ENCODE assay signal across 8 cellular contexts in genomic region chr7:158703679-158704523, GRCh38. TPM values are rescaled to one million over a fixed set of nuclear protein-coding genes. Genes with fewer than 3 reads are reported as not detected.
A peak's percentile ranks its signal among the peaks of the same experiment; 100 is the strongest.
DNase-seq lines count a peak whose midpoint lies in the region; ATAC-seq and TF ChIP-seq lines count a peak whose summit lies in the region.
"Not testable (repeated sequence)": the region's sequence is repeated elsewhere in the genome, so short reads cannot be mapped to it uniquely, and the experiment has no call there.

No MANE protein-coding gene starts in this region.

- H3K36me3 Mint-ChIP-seq in activated B cell treated with CpG ODN at 0.5 μM for 24 hours (ENCODE audit: low read depth); memory B cell: not testable (repeated sequence)

- peak overlapping the region; percentile 90 for H3K4me3 Mint-ChIP-seq in activated B cell treated with CpG ODN at 0.5 μM for 24 hours
- peak overlapping the region; percentile 98 for H3K4me3 Mint-ChIP-seq in memory B cell

- POLR2A ChIA-PET in activated B cell treated with CpG ODN at 0.5 μM for 24 hours (lab: Charles Lee) = interaction anchor here (1.6 to 1.8 kb wide), 3 partner anchors 12 to 152 kb away, joined by 3 to 24 read pairs (median 6); partner anchors contain the start of genes DYNC2I1 and ESYT2

- CTCF ChIA-PET in activated B cell treated with CpG ODN at 0.5 μM for 24 hours (lab: Charles Lee) = interaction anchor here (1.2 to 1.3 kb wide), 2 partner anchors 8 to 273 kb away, joined by 4 to 5 read pairs; no protein-coding TSS in a partner anchor

- not testable (repeated sequence) for ATAC-seq in DND-41 (ENCODE audit: insufficient read depth, low read depth); activated B cell treated with CpG ODN at 0.5 μM for 24 hours (ENCODE audit: low read depth); memory B cell (ENCODE audit: low read depth); psoas muscle

- intact Hi-C loops in activated B cell treated with CpG ODN at 0.5 μM for 24 hours (cut with micrococcal nuclease) = loop anchor here (1.0 to 5.0 kb wide), 6 partner anchors 92 to 1565 kb away; partner anchors contain the start of genes DYNC2I1, ESYT2 and UBE3C
- intact Hi-C loops in psoas muscle (cut with DNase I) = not testable (repeated sequence)

- peak overlapping the region; percentile 100 for H3K9ac ChIP-seq in DND-41 (ENCODE audit: low read depth, low read length)

- H3K4me3 ChIP-seq in DND-41 (ENCODE audit: low read depth in 1 of 2, low read length in 2 of 2) (peak overlapping the region; percentile 87), NB4 (ENCODE audit: low read depth, low read length) (peak overlapping the region; percentile 65), brain microvascular endothelial cell (ENCODE audit: low read depth, low read length) (peak overlapping the region; percentile 93), fibroblast of the aortic adventitia (ENCODE audit: low read depth, low read length) (peak overlapping the region; percentile 95), psoas muscle (peak overlapping the region; percentile 98), urinary bladder (ENCODE audit: low read depth, low read length) (peak overlapping the region; percentile 90)

- not testable (repeated sequence) for H3K27me3 ChIP-seq in DND-41 (ENCODE audit: insufficient read depth, low read length, poor library complexity); brain microvascular endothelial cell (replicated peaks); psoas muscle (ENCODE audit: insufficient read depth in 3 of 3, low read length in 2 of 3)

- DNase-seq in DND-41; NB4 (ENCODE audit: low read depth); activated B cell treated with CpG ODN at 0.5 μM for 24 hours; brain microvascular endothelial cell; fibroblast of the aortic adventitia (ENCODE audit: low read depth); memory B cell (ENCODE audit: low spot score in 2 of 2); psoas muscle: not testable (repeated sequence)

- peak; percentile 15 for TF ChIP-seq CTCF in DND-41 (IDR thresholded peaks at IDR 0.05; ENCODE audit: borderline replicate concordance, extremely low read depth, low read length, poor library complexity, severe bottlenecking)
- TF ChIP-seq CTCF in NB4 (IDR thresholded peaks at IDR 0.05; ENCODE audit: low read depth, low read length); activated B cell treated with CpG ODN at 0.5 μM for 24 hours (IDR thresholded peaks at IDR 0.05); brain microvascular endothelial cell (IDR thresholded peaks at IDR 0.05; ENCODE audit: low read depth, low read length, missing control alignments); fibroblast of the aortic adventitia (IDR thresholded peaks at IDR 0.05; ENCODE audit: insufficient read depth, low read length); psoas muscle (IDR thresholded peaks at IDR 0.05): not testable (repeated sequence)

- H3K9me3 ChIP-seq in DND-41 (ENCODE audit: insufficient read depth, low read length, severe bottlenecking) = peaks cover 10% of the 10 kb centered on the region
- H3K9me3 ChIP-seq in psoas muscle = not testable (repeated sequence)

- H2AFZ ChIP-seq in DND-41 (ENCODE audit: low read depth, low read length) = peak overlapping the region; percentile 88

- peaks cover 52% of the 10 kb centered on the region for H3K4me1 ChIP-seq in DND-41 (ENCODE audit: insufficient read depth, low read length)
- H3K4me1 ChIP-seq in psoas muscle; urinary bladder (ENCODE audit: insufficient read depth): not testable (repeated sequence)

- H3K79me2 ChIP-seq in DND-41 (ENCODE audit: insufficient read depth, low read length) = peaks cover 57% of the 10 kb centered on the region

- H3K4me1 Mint-ChIP-seq in activated B cell treated with CpG ODN at 0.5 μM for 24 hours (peaks cover 13% of the 10 kb centered on the region), memory B cell (peaks cover 17% of the 10 kb centered on the region)

- H3K27ac ChIP-seq in DND-41 (ENCODE audit: low read length) (peak overlapping the region; percentile 95), brain microvascular endothelial cell (peak overlapping the region; percentile 38), psoas muscle (peak overlapping the region; percentile 84)
- not testable (repeated sequence) for H3K27ac ChIP-seq in urinary bladder (ENCODE audit: low read depth)

- peak overlapping the region; percentile 18 for H3K27ac Mint-ChIP-seq in activated B cell treated with CpG ODN at 0.5 μM for 24 hours
- H3K27ac Mint-ChIP-seq in memory B cell = peak overlapping the region; percentile 96

- in situ Hi-C loops in brain microvascular endothelial cell (cut with HindIII; ENCODE audit: low pct_ligation_motif_present, low sequenced_read_pairs) = not testable (repeated sequence)

- not testable (repeated sequence) for H3K27me3 Mint-ChIP-seq in activated B cell treated with CpG ODN at 0.5 μM for 24 hours, memory B cell

- peaks cover 52% of the 10 kb centered on the region for H3K36me3 ChIP-seq in DND-41 (ENCODE audit: insufficient read depth, low read length)
- H3K36me3 ChIP-seq in brain microvascular endothelial cell (replicated peaks); psoas muscle (ENCODE audit: insufficient read depth in 1 of 2, low read depth in 1 of 2); urinary bladder (ENCODE audit: insufficient read depth): not testable (repeated sequence)

- WGBS in psoas muscle, 3 donors = 10 to 19% (median 18%) methylated on average over 21 to 23 of the region's 23 CpGs
- WGBS in urinary bladder = 19% methylated on average over 23 of the region's 23 CpGs

- H3K9me3 Mint-ChIP-seq in activated B cell treated with CpG ODN at 0.5 μM for 24 hours, memory B cell: not testable (repeated sequence)

- H4K20me1 ChIP-seq in DND-41 (ENCODE audit: insufficient read depth, low read length) = peaks cover 28% of the 10 kb centered on the region

- not testable (repeated sequence) for TF ChIP-seq POLR2A in NB4 (IDR thresholded peaks at IDR 0.05; ENCODE audit: extremely low read depth, insufficient read length)

- peak overlapping the region; percentile 99 for H3K4me2 ChIP-seq in DND-41 (ENCODE audit: insufficient read depth, low read length)

RNA-seq across cellular contexts. Expression of gene NCAPG2, which starts 0.7 kb away (rescaled TPM):
- total RNA-seq in activated B cell treated with CpG ODN at 0.5 μM for 24 hours (8.2 and 11.0 TPM in 2 replicates), fibroblast of the aortic adventitia (ENCODE audit: low replicate concordance) (8.9 and 35.0 TPM in 2 replicates), psoas muscle (1 to 10 TPM; 2.2 to 3.8 (median 3.2) TPM), urinary bladder (24.3 TPM)
- polyA plus RNA-seq in psoas muscle (1 to 10 TPM; 1.9 to 3.3 (median 1.9) TPM), urinary bladder (6.4 TPM)
